In the genomic region with DNA sequence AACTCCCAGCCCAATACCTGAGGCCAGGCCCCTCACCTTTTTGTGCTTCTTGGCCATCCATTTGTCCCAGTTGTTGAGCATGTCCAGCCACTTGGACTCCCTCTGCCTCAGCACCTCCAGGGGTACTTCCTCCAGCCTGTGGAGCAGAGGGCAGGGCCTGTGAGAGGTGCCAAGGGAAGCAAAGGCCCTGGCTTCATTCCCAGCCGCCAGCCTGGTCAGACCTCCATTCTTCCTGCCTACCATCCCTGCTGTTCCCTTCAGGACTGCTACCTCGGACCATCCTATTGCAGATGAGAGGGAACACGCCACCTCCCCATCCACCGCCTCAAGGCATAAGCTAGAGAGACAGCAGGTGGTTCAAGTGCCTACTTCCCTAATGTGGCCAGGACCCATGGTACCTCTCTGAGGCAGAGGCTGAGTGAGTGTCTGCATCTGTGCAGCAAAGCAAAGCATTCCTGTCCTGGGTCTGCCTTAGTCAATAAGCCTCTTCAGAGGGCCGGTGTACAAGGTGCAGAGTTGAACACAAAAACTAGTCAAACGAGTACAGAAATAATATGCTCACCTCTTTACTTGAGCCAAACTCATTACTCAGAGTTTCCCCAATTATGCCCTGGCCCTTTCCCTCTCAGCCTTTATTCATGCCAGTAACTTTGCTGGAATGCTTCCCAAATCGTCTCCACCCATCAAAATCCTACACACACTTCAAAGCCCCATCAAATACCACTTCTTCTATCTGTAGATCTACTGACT, we compare ENCODE assay signal across 9 cellular contexts. TPM values are rescaled to one million over a fixed set of nuclear protein-coding genes. Genes with fewer than 3 reads are reported as not detected.
A peak's percentile ranks its signal among the peaks of the same experiment; 100 is the strongest.
DNase-seq lines count a peak whose midpoint lies in the region; ATAC-seq and TF ChIP-seq lines count a peak whose summit lies in the region.
"Had no signal": no experiment of that assay in that cellular context is flagged by ENCODE, and none has a peak within 500 bp of the region (broad histone marks: within the 10 kb centered on the region; RNA-seq: fewer than 3 reads in every experiment).

No MANE protein-coding gene starts in this region.

- no peaks in the 10 kb centered on the region for H3K9me3 ChIP-seq in Caco-2
- H3K9me3 ChIP-seq in neutrophil, result no peaks in the 10 kb centered on the region
- no peaks in the 10 kb centered on the region for H3K9me3 ChIP-seq in A673 (ENCODE audit: low read depth, low read length, poor library complexity, severe bottlenecking)

- H3K4me1 ChIP-seq in Caco-2, result peaks cover 8% of the 10 kb centered on the region; the same call in 1 of the 2 replicates
- peaks cover 93% of the 10 kb centered on the region in 2 experiments for H3K4me1 ChIP-seq in neutrophil (ENCODE audit: control insufficient read depth in 1 of 2, insufficient read depth in 1 of 2, low read depth in 1 of 2, low read length in 1 of 2)
- H3K4me1 ChIP-seq in A673 (ENCODE audit: insufficient read depth, low read length, poor library complexity, severe bottlenecking), result peaks cover 8% of the 10 kb centered on the region

- peaks cover 25% of the 10 kb centered on the region for H3K4me1 Mint-ChIP-seq in Caco-2 (ENCODE audit: low read depth, unreplicated experiment)

- H3K27ac ChIP-seq in coronary artery, result peak overlapping the region; percentile 69 to 92
- peak overlapping the region; percentile 89 for H3K27ac ChIP-seq in neutrophil
- H3K27ac ChIP-seq in A673 (ENCODE audit: low read depth, low read length, poor library complexity, severe bottlenecking), result no peak overlapping the region

- POLR2A ChIA-PET in Caco-2 (lab: Charles Lee), result interaction anchor here (0.5 kb wide), 1 partner anchor 18 kb away, joined by 9 read pairs; no protein-coding TSS in a partner anchor
- POLR2A ChIA-PET in A673 (lab: Charles Lee; ENCODE audit: low non-redundant PET), result no interaction called here

- intact Hi-C loops in Caco-2 (cut with micrococcal nuclease; ENCODE audit: unreplicated experiment), result no loop called here
- intact Hi-C loops in A673 (cut with micrococcal nuclease; ENCODE audit: unreplicated experiment), result no loop called here

- no peak for DNase-seq in Caco-2
- DNase-seq in NAMALWA (ENCODE audit: low spot score), result peak; percentile 65
- no peak for DNase-seq in coronary artery (ENCODE audit: low spot score)
- DNase-seq in DMS114 treated with DMSO at 0.1 percent for 48 hours (lab: John Stamatoyannopoulos, UW; ENCODE audit: unreplicated experiment), result no peak
- DNase-seq in A673 (ENCODE audit: low spot score), result no peak
- DNase-seq: glutamatergic neuron had no signal

- peak overlapping the region; percentile 45 for H3K27ac Mint-ChIP-seq in Caco-2 (ENCODE audit: unreplicated experiment)

- H3K4me3 ChIP-seq in Caco-2 (ENCODE audit: low read depth, low read length) (no peak overlapping the region), coronary artery (peak overlapping the region; percentile 3), neutrophil (ENCODE audit: low read depth in 1 of 2, low read length in 1 of 2) (no peak overlapping the region), A673 (ENCODE audit: low read depth, low read length, poor library complexity, severe bottlenecking) (no peak overlapping the region)

- no peak overlapping the region for H3K4me3 Mint-ChIP-seq in Caco-2 (ENCODE audit: unreplicated experiment)

- BruUV-seq in Caco-2 (replicated peaks; lab: Mats Ljungman, UMichigan) (no TSS peak), A673 (replicated peaks; lab: Mats Ljungman, UMichigan) (no TSS peak)

- peaks cover 17% of the 10 kb centered on the region for H3K36me3 Mint-ChIP-seq in Caco-2 (ENCODE audit: insufficient read depth, unreplicated experiment)

- no peak for ATAC-seq in GM19455 (IDR thresholded peaks at IDR 0.05; ENCODE audit: unreplicated experiment)
- no peak for ATAC-seq in GM19035 (IDR thresholded peaks at IDR 0.05; ENCODE audit: unreplicated experiment)

- H3K9me3 Mint-ChIP-seq in Caco-2 (ENCODE audit: unreplicated experiment), result no peaks in the 10 kb centered on the region

- H3K36me3 ChIP-seq in Caco-2 (ENCODE audit: control insufficient read depth, insufficient read depth, low read length) (peaks cover 2% of the 10 kb centered on the region), neutrophil (no peaks in the 10 kb centered on the region), A673 (ENCODE audit: insufficient read depth, low read length, poor library complexity, severe bottlenecking) (no peaks in the 10 kb centered on the region)

- TF ChIP-seq CTCF in Caco-2 (IDR thresholded peaks at IDR 0.05; ENCODE audit: insufficient read depth in 1 of 2, low read depth in 1 of 2, low read length in 1 of 2, severe bottlenecking in 1 of 2, unreplicated experiment in 1 of 2) (no peak), coronary artery (IDR thresholded peaks at IDR 0.05) (no peak), neutrophil (IDR thresholded peaks at IDR 0.05) (no peak), A673 (conservative IDR thresholded peaks at IDR 0.05; ENCODE audit: low read depth, low read length) (no peak)

- H3K27me3 ChIP-seq in Caco-2 (replicated peaks; ENCODE audit: control insufficient read depth, insufficient read depth, low read length) (no peaks in the 10 kb centered on the region), neutrophil (no peaks in the 10 kb centered on the region), A673 (replicated peaks; ENCODE audit: insufficient read depth, low read depth, low read length, poor library complexity) (no peaks in the 10 kb centered on the region)

- no peaks in the 10 kb centered on the region for H3K27me3 Mint-ChIP-seq in Caco-2 (ENCODE audit: insufficient read depth, unreplicated experiment)

- CTCF ChIA-PET in Caco-2 (lab: Charles Lee), result interaction anchor here (0.5 to 1.0 kb wide), 2 partner anchors 17 to 471 kb away, joined by 3 to 4 read pairs; no protein-coding TSS in a partner anchor
- CTCF ChIA-PET in A673 (lab: Charles Lee), result interaction anchor here (0.6 kb wide), 1 partner anchor 119 kb away, joined by 4 read pairs; no protein-coding TSS in a partner anchor

RNA-seq across cellular contexts. Expression of gene CASTOR1, which starts 15.4 kb away (rescaled TPM):
- total RNA-seq in Caco-2 (2022), result 6.3 and 7.4 TPM in 2 replicates
- 2.0 and 5.5 TPM in 2 replicates for total RNA-seq in A673 (2021)

RNA-seq across cellular contexts. Expression of gene TBC1D10A, which starts 22.1 kb away (rescaled TPM):
- 11.1 and 12.2 TPM in 2 replicates for total RNA-seq in Caco-2 (2022)
- total RNA-seq in A673 (2021), result 8.4 and 10.6 TPM in 2 replicates

RNA-seq across cellular contexts. Expression of gene OSM, which starts 38.0 kb away (rescaled TPM):
- not detected in 2 replicates for total RNA-seq in Caco-2 (2022)
- not detected in 2 replicates for total RNA-seq in A673 (2021)

RNA-seq across cellular contexts. Expression of gene SF3A1, which starts 52.0 kb away (rescaled TPM):
- total RNA-seq in Caco-2 (2022) (182 and 188 TPM in 2 replicates), A673 (2021) (346 and 366 TPM in 2 replicates)

RNA-seq across cellular contexts. Expression of gene CCDC157, which starts 52.1 kb away (rescaled TPM):
- total RNA-seq in Caco-2 (2022) (4.8 and 4.9 TPM in 2 replicates), A673 (2021) (5.7 and 6.0 TPM in 2 replicates)
